8 cellular contexts compared by ENCODE assay signal in genomic region chr9:127930298-127931091, GRCh38. TPM values are rescaled to one million over a fixed set of nuclear protein-coding genes. Genes with fewer than 3 reads are reported as not detected.
A peak's percentile ranks its signal among the peaks of the same experiment; 100 is the strongest.
DNase-seq lines count a peak whose midpoint lies in the region; ATAC-seq and TF ChIP-seq lines count a peak whose summit lies in the region.

PIP5KL1 (minus strand) TSS chr9:127930777; CDS start chr9:127930752, 25 bp downstream.

- H4K20me1 ChIP-seq in neural cell (ENCODE audit: insufficient read depth), result no peaks in the 10 kb centered on the region

- peak within 1 kb of the TSS; percentile 37 for H2AFZ ChIP-seq in neural cell (ENCODE audit: low read depth, low read length)

- WGBS in testis, 2 donors, result 1 to 5% methylated on average over 14 to 65 of the region's 68 CpGs

- H3K4me3 Mint-ChIP-seq in activated naive CD4-positive, alpha-beta T cell treated with anti-CD3 and anti-CD28 coated beads for 36 hours, result peak within 1 kb of the TSS; percentile 62

- no peaks in the 10 kb centered on the region for H3K9me3 Mint-ChIP-seq in activated naive CD4-positive, alpha-beta T cell treated with anti-CD3 and anti-CD28 coated beads for 36 hours

- peak within 1 kb of the TSS; percentile 79 for H3K4me3 ChIP-seq in neural cell (ENCODE audit: low read length)
- peak within 1 kb of the TSS; percentile 31 to 57 for H3K4me3 ChIP-seq in testis

- peak; percentile 40 for DNase-seq in DMS153 treated with DMSO at 0.1 percent for 48 hours (lab: John Stamatoyannopoulos, UW; ENCODE audit: unreplicated experiment)
- peak; percentile 87 for DNase-seq in HT-29 (ENCODE audit: low spot score)
- peak; percentile 91 for DNase-seq in RPMI8226
- peak; percentile 61 for DNase-seq in activated naive CD4-positive, alpha-beta T cell treated with anti-CD3 and anti-CD28 coated beads for 36 hours
- peak; percentile 67 for DNase-seq in foreskin melanocyte
- DNase-seq in testis, result peak; percentile 88

- peak; percentile 73 for ATAC-seq in GM21390 (IDR thresholded peaks at IDR 0.05; ENCODE audit: unreplicated experiment)

- H3K27me3 ChIP-seq in neural cell (ENCODE audit: insufficient read depth, low read depth, low read length) (peaks cover 40% of the 10 kb centered on the region), testis (no peaks in the 10 kb centered on the region)

- peaks cover 24% of the 10 kb centered on the region for H3K4me1 ChIP-seq in testis

- H3K27ac ChIP-seq in neural cell (ENCODE audit: low read length) (no peak within 1 kb of the TSS), testis (no peak within 1 kb of the TSS)

- intact Hi-C loops in activated naive CD4-positive, alpha-beta T cell treated with anti-CD3 and anti-CD28 coated beads for 36 hours (cut with micrococcal nuclease), result loop anchor here (1.0 kb wide), 1 partner anchor 13 kb away; the partner anchor contains the start of gene ST6GALNAC4
- intact Hi-C loops in testis (cut with DNase I; ENCODE audit: low total_unique reads), result no loop called here

- H3K9ac ChIP-seq in neural cell (ENCODE audit: low read length), result peak within 1 kb of the TSS; percentile 73

- CTCF ChIA-PET in activated naive CD4-positive, alpha-beta T cell treated with anti-CD3 and anti-CD28 coated beads for 36 hours (lab: Charles Lee), result interaction anchor here (1.0 to 3.7 kb wide), 5 partner anchors 9 to 104 kb away, joined by 3 to 18 read pairs (median 4); no protein-coding TSS in a partner anchor

- no peaks in the 10 kb centered on the region for H3F3A ChIP-seq in neural cell (ENCODE audit: insufficient read depth, low read length, poor library complexity, severe bottlenecking)

- H3K36me3 Mint-ChIP-seq in activated naive CD4-positive, alpha-beta T cell treated with anti-CD3 and anti-CD28 coated beads for 36 hours (ENCODE audit: low read depth), result peaks cover 16% of the 10 kb centered on the region

- no peaks in the 10 kb centered on the region for H3K9me3 ChIP-seq in neural cell (ENCODE audit: low read length)
- H3K9me3 ChIP-seq in testis, result no peaks in the 10 kb centered on the region

- TF ChIP-seq EP300 in neural cell (conservative IDR thresholded peaks at IDR 0.05; ENCODE audit: poor library complexity, severe bottlenecking), result no peak

- TF ChIP-seq RAD21 in neural cell (conservative IDR thresholded peaks at IDR 0.05), result no peak

- peak within 1 kb of the TSS; percentile 61 for H3K4me2 ChIP-seq in neural cell (ENCODE audit: low read length)

- H3K4me1 Mint-ChIP-seq in activated naive CD4-positive, alpha-beta T cell treated with anti-CD3 and anti-CD28 coated beads for 36 hours (ENCODE audit: low read depth), result peaks cover 35% of the 10 kb centered on the region

- no peaks in the 10 kb centered on the region for H3K9me2 ChIP-seq in neural cell (ENCODE audit: insufficient read depth, low read length)

- no peak for TF ChIP-seq POLR2A in testis (IDR thresholded peaks at IDR 0.05)

- TF ChIP-seq CTCF in neural cell (IDR thresholded peaks at IDR 0.05; ENCODE audit: poor library complexity, severe bottlenecking) (peak; percentile 43), testis (IDR thresholded peaks at IDR 0.05) (no peak)

- no peak within 1 kb of the TSS for H3K27ac Mint-ChIP-seq in activated naive CD4-positive, alpha-beta T cell treated with anti-CD3 and anti-CD28 coated beads for 36 hours

- H3K27me3 Mint-ChIP-seq in activated naive CD4-positive, alpha-beta T cell treated with anti-CD3 and anti-CD28 coated beads for 36 hours (ENCODE audit: low read depth), result peaks cover 6% of the 10 kb centered on the region

- no peaks in the 10 kb centered on the region for H3K79me2 ChIP-seq in neural cell (replicated peaks; ENCODE audit: insufficient read depth, low read length)

- H3K36me3 ChIP-seq in neural cell (ENCODE audit: insufficient read depth, low read length) (no peaks in the 10 kb centered on the region), testis (ENCODE audit: low read depth, missing control alignments) (no peaks in the 10 kb centered on the region)

TF ChIP-seq in neural cell, 6 proteins besides CTCF, POLR2A, EP300 and RAD21:
- TF ChIP-seq TAF1 (IDR thresholded peaks at IDR 0.05; ENCODE audit: low read depth) (peak; percentile 49), MXI1 (conservative IDR thresholded peaks at IDR 0.05; ENCODE audit: poor library complexity, severe bottlenecking) (peak; percentile 59), REST (IDR thresholded peaks at IDR 0.05; ENCODE audit: borderline replicate concordance) (peak; percentile 16), EZH2 (IDR thresholded peaks at IDR 0.05; ENCODE audit: borderline replicate concordance, insufficient read depth, low read length, poor library complexity, severe bottlenecking) (no peak), SMC3 (conservative IDR thresholded peaks at IDR 0.05; ENCODE audit: poor library complexity) (no peak), POLR2AphosphoS5 (IDR thresholded peaks at IDR 0.05) (peak; percentile 37)

RNA-seq across cellular contexts. Expression of gene PIP5KL1, which starts in this region (rescaled TPM):
- total RNA-seq in HT-29 (2014; rRNA removed; shearing (Covaris generic)), result 1.2 and 3.8 TPM in 2 replicates
- total RNA-seq in activated naive CD4-positive, alpha-beta T cell treated with anti-CD3 and anti-CD28 coated beads for 36 hours, result 1 to 10 TPM; 1.1 to 1.8 TPM
- 3.4 and 5.2 TPM in 2 replicates for polyA plus RNA-seq in neural cell
- polyA minus RNA-seq in neural cell, result 2.5 and 6.6 TPM in 2 replicates
- total RNA-seq in testis, result 10 to 100 TPM in 1 of 2 donors, 1 to 10 TPM in 1; 8.4 to 10.2 TPM
- 3.9 TPM for polyA plus RNA-seq in testis (ENCODE audit: insufficient read depth, low read depth, low replicate concordance)

Comparison
In these comparisons a context has a peak if more than half of its experiments do, and no peak if none do; other contexts are left out.
1. DNase-seq: peak in every context shown above with its lines; median percentile 91 in RPMI8226; 88 in testis; 87 in HT-29; 67 in foreskin melanocyte; 61 in activated naive CD4-positive, alpha-beta T cell treated with anti-CD3 and anti-CD28 coated beads for 36 hours; 40 in DMS153 treated with DMSO at 0.1 percent for 48 hours.